26 cellular contexts compared by ENCODE assay signal in the genomic region with DNA sequence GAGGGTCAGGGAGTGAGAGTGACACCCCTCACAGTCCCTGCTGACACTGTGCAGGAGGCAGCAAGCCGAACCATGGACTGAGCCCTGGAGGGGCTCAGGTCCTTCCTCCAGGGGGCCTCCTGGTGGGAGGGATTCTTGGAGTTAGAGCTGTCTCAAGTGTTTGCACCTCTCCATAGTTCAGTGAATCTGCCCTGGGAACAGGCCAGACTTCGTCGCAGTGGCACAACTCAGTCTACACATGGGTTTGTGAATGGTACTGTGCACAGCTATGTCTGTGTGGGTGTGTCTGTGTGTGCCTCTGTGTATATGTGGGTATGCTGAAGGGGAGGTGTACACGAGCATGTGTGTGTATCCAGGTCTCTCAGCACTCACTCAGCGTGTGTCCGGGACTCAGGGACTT. TPM values are rescaled to one million over a fixed set of nuclear protein-coding genes. Genes with fewer than 3 reads are reported as not detected.
DNase-seq lines count a peak whose midpoint lies in the region; ATAC-seq and TF ChIP-seq lines count a peak whose summit lies in the region.
"Had no signal": no experiment of that assay in that cellular context is flagged by ENCODE, and none has a peak within 500 bp of the region (broad histone marks: within the 10 kb centered on the region; RNA-seq: fewer than 3 reads in every experiment).

No MANE protein-coding gene starts in this region.

- CTCF ChIA-PET in Calu3 (lab: Charles Lee) = no interaction called here
- CTCF ChIA-PET in PC-3 (lab: Charles Lee) = no interaction called here
- CTCF ChIA-PET in OCI-LY7 (lab: Charles Lee; ENCODE audit: unreplicated experiment) = no interaction called here

- H3K4me1 ChIP-seq in PC-3 (ENCODE audit: insufficient read depth, low read length) (peaks cover 47% of the 10 kb centered on the region), neural progenitor cell (peaks cover 16% of the 10 kb centered on the region), OCI-LY7 (ENCODE audit: insufficient read depth, low read length, poor library complexity, severe bottlenecking) (no peaks in the 10 kb centered on the region)

- H3K27ac Mint-ChIP-seq in Calu3 (ENCODE audit: unreplicated experiment) (peak overlapping the region; percentile 94), neural progenitor cell (peak overlapping the region; percentile 69)
- H3K27ac Mint-ChIP-seq: progenitor cell of endocrine pancreas, T-helper 17 cell had no signal

- H3K4me3 ChIP-seq in PC-3 (ENCODE audit: low read length) = no peak overlapping the region
- H3K4me3 ChIP-seq in neural progenitor cell = no peak overlapping the region
- H3K4me3 ChIP-seq in OCI-LY7 (ENCODE audit: low read depth, low read length, poor library complexity, severe bottlenecking) = no peak overlapping the region
- H3K4me3 ChIP-seq: body of pancreas, SJSA1, suprapubic skin had no signal

- no peak for DNase-seq in Calu3
- DNase-seq in PC-3 = no peak
- DNase-seq in epithelial cell of prostate (ENCODE audit: low read depth, low spot score) = no peak
- no peak for DNase-seq in neural progenitor cell (ENCODE audit: low spot score)
- no peak for DNase-seq in HCEC 1CT
- no peak for DNase-seq in SKM-1 treated with dmso at 0.1 percent for 144 hours (lab: John Stamatoyannopoulos, UW; ENCODE audit: unreplicated experiment)
- no peak for DNase-seq in OCI-LY7 (ENCODE audit: low spot score)
- DNase-seq: activated CD4-positive, alpha-beta T cell treated with anti-CD3 and anti-CD28 coated beads, Interleukin-2, amount 50 U/mL, for 1 hour; activated CD8-positive, alpha-beta memory T cell treated with anti-CD3 and anti-CD28 coated beads, Interleukin-2, amount 50 U/mL, for 48 hours; activated effector memory CD4-positive, alpha-beta T cell treated with Interleukin-2 at 50 U/mL for 16 hours; activated naive CD8-positive, alpha-beta T cell treated with anti-CD3 and anti-CD28 coated beads, Interleukin-2, amount 50 U/mL, for 24 hours; AML-193; body of pancreas; CD8-positive, alpha-beta memory T cell; Kasumi-1; naive thymus-derived CD8-positive, alpha-beta T cell; NCI-H1048; NCI-H187 treated with DMSO at 0.1 percent for 48 hours; NCI-H2227 treated with DMSO at 0.1 percent for 48 hours; OCI-M1; stimulated activated CD4-positive, alpha-beta T cell treated with anti-CD3 and anti-CD28 coated beads, Interleukin-1b, Interleukin-23, amount 100 ng/mL, for 48 hours; T-helper 17 cell; WERI-Rb-1 had no signal

- POLR2A ChIA-PET in PC-3 (lab: Charles Lee; ENCODE audit: unreplicated experiment) (no interaction called here), OCI-LY7 (lab: Charles Lee) (no interaction called here)

- no peaks in the 10 kb centered on the region for H3K27me3 Mint-ChIP-seq in Calu3 (ENCODE audit: unreplicated experiment)
- peaks cover 20% of the 10 kb centered on the region for H3K27me3 Mint-ChIP-seq in neural progenitor cell (ENCODE audit: insufficient read depth, low read depth)
- H3K27me3 Mint-ChIP-seq: naive thymus-derived CD8-positive, alpha-beta T cell had no signal

- H3K4me3 Mint-ChIP-seq in Calu3 (ENCODE audit: low read depth, unreplicated experiment) = no peak overlapping the region
- no peak overlapping the region for H3K4me3 Mint-ChIP-seq in neural progenitor cell
- H3K4me3 Mint-ChIP-seq: activated naive CD8-positive, alpha-beta T cell treated with anti-CD3 and anti-CD28 coated beads, Interleukin-2, amount 50 U/mL, for 24 hours; CD8-positive, alpha-beta memory T cell; T-helper 17 cell had no signal

- intact Hi-C loops in Calu3 (cut with micrococcal nuclease; ENCODE audit: unreplicated experiment) (no loop called here), PC-3 (cut with micrococcal nuclease) (no loop called here), OCI-LY7 (cut with micrococcal nuclease; ENCODE audit: unreplicated experiment) (no loop called here)

- ATAC-seq in PC-3 = no peak
- ATAC-seq: activated naive CD8-positive, alpha-beta T cell treated with anti-CD3 and anti-CD28 coated beads, Interleukin-2, amount 50 U/mL, for 24 hours; body of pancreas; naive thymus-derived CD8-positive, alpha-beta T cell; T-helper 17 cell had no signal

- H3F3A ChIP-seq in PC-3 (ENCODE audit: low read length, unreplicated experiment) (peaks cover 7% of the 10 kb centered on the region), neural progenitor cell (ENCODE audit: low read depth) (no peaks in the 10 kb centered on the region)

- peaks cover 75% of the 10 kb centered on the region for H3K36me3 Mint-ChIP-seq in Calu3 (ENCODE audit: insufficient read depth, unreplicated experiment)
- peaks cover 11% of the 10 kb centered on the region for H3K36me3 Mint-ChIP-seq in neural progenitor cell

- peak overlapping the region; percentile 80 for H3K9ac ChIP-seq in PC-3 (ENCODE audit: low read length)
- no peak overlapping the region for H3K9ac ChIP-seq in neural progenitor cell

- H3K4me1 Mint-ChIP-seq in Calu3 (ENCODE audit: low read depth, unreplicated experiment) (peaks cover 67% of the 10 kb centered on the region), neural progenitor cell (peaks cover 36% of the 10 kb centered on the region)

- H2AFZ ChIP-seq in PC-3 (ENCODE audit: low read length) = no peak overlapping the region
- H2AFZ ChIP-seq in neural progenitor cell (replicated peaks) = no peak overlapping the region
- no peak overlapping the region for H2AFZ ChIP-seq in OCI-LY7 (ENCODE audit: low read length)

- H4K20me1 ChIP-seq in PC-3 (ENCODE audit: low read length) (no peaks in the 10 kb centered on the region), neural progenitor cell (ENCODE audit: low read depth) (no peaks in the 10 kb centered on the region), OCI-LY7 (ENCODE audit: insufficient read depth, low read length) (no peaks in the 10 kb centered on the region)

- H3K79me2 ChIP-seq in PC-3 (ENCODE audit: low read length) (peaks cover 20% of the 10 kb centered on the region), neural progenitor cell (ENCODE audit: low read depth) (no peaks in the 10 kb centered on the region), OCI-LY7 (ENCODE audit: insufficient read depth, low read depth, low read length) (no peaks in the 10 kb centered on the region)

- H3K36me3 ChIP-seq in PC-3 (ENCODE audit: low read depth, low read length) (no peaks in the 10 kb centered on the region), neural progenitor cell (no peaks in the 10 kb centered on the region), OCI-LY7 (ENCODE audit: insufficient read depth, low read length) (peaks cover 26% of the 10 kb centered on the region)
- H3K36me3 ChIP-seq: SJSA1, suprapubic skin, WERI-Rb-1 had no signal

- H3K9me3 Mint-ChIP-seq in Calu3 (ENCODE audit: low read depth, unreplicated experiment) (no peaks in the 10 kb centered on the region), neural progenitor cell (peaks cover 3% of the 10 kb centered on the region)
- H3K9me3 Mint-ChIP-seq: activated naive CD8-positive, alpha-beta T cell treated with anti-CD3 and anti-CD28 coated beads, Interleukin-2, amount 50 U/mL, for 24 hours; CD8-positive, alpha-beta memory T cell; naive thymus-derived CD8-positive, alpha-beta T cell had no signal

- no TSS peak for BruUV-seq in Calu3 (replicated peaks; lab: Mats Ljungman, UMichigan)
- no TSS peak for BruUV-seq in PC-3 (replicated peaks; lab: Mats Ljungman, UMichigan)
- BruUV-seq in OCI-LY7 (replicated peaks; lab: Mats Ljungman, UMichigan) = no TSS peak

- TF ChIP-seq CTCF in Calu3 (IDR thresholded peaks at IDR 0.05; ENCODE audit: unreplicated experiment) (no peak), PC-3 (conservative IDR thresholded peaks at IDR 0.05; ENCODE audit: low read depth, low read length) (no peak), neural progenitor cell (IDR thresholded peaks at IDR 0.05) (no peak), OCI-LY7 (conservative IDR thresholded peaks at IDR 0.05; ENCODE audit: low read length) (no peak)

- H3K9me2 ChIP-seq in PC-3 (replicated peaks; ENCODE audit: low read length) (no peaks in the 10 kb centered on the region), OCI-LY7 (ENCODE audit: insufficient read depth, low read length) (no peaks in the 10 kb centered on the region)

- H3K4me2 ChIP-seq in PC-3 (ENCODE audit: low read length) (no peak overlapping the region), neural progenitor cell (no peak overlapping the region), OCI-LY7 (ENCODE audit: low read length) (no peak overlapping the region)

- H3K27me3 ChIP-seq in PC-3 (ENCODE audit: low read length) = no peaks in the 10 kb centered on the region
- H3K27me3 ChIP-seq in neural progenitor cell = no peaks in the 10 kb centered on the region
- H3K27me3 ChIP-seq: body of pancreas, SJSA1, suprapubic skin had no signal

- H3K9me3 ChIP-seq in PC-3 (ENCODE audit: low read length) = no peaks in the 10 kb centered on the region
- H3K9me3 ChIP-seq in neural progenitor cell (ENCODE audit: low read depth) = no peaks in the 10 kb centered on the region
- no peaks in the 10 kb centered on the region for H3K9me3 ChIP-seq in OCI-LY7 (ENCODE audit: low read length)
- H3K9me3 ChIP-seq: body of pancreas, SJSA1, suprapubic skin had no signal

- H3K27ac ChIP-seq in PC-3 (ENCODE audit: low read length) (peak overlapping the region; percentile 98), epithelial cell of prostate (peak overlapping the region; percentile 98), neural progenitor cell (no peak overlapping the region), OCI-LY7 (ENCODE audit: low read depth, low read length, poor library complexity, severe bottlenecking) (no peak overlapping the region)
- H3K27ac ChIP-seq: body of pancreas, WERI-Rb-1 had no signal

RNA-seq across cellular contexts. Expression of a gene that starts 36.4 kb away (rescaled TPM):
- total RNA-seq in Calu3 (2022) (12.2 and 14.5 TPM in 2 replicates), PC-3 (2014; rRNA removed) (2.6 and 3.4 TPM in 2 replicates), neural progenitor cell (ENCODE audit: low replicate concordance) (1.4 and 2.9 TPM in 2 replicates), OCI-LY7 (2022) (1.6 and 3.6 TPM in 2 replicates)
- 0.90 and 2.6 TPM in 2 replicates for total RNA-seq in OCI-LY7 (2014; rRNA removed; shearing (Covaris generic))
- total RNA-seq: SJSA1 had no signal

Comparison
In these comparisons a context has a peak if more than half of its experiments do, and no peak if none do; other contexts are left out.
1. H3K27ac ChIP-seq: peak in PC-3 (single experiment) and epithelial cell of prostate (single experiment); none in neural progenitor cell (single experiment) and OCI-LY7 (single experiment).